19 cellular contexts compared by ENCODE assay signal in genomic region chr1:23645338-23645737, GRCh38.
DNase-seq lines count a peak whose midpoint lies in the region; ATAC-seq, FAIRE-seq and TF ChIP-seq lines count a peak whose summit lies in the region.
"Had no signal": no experiment of that assay in that cellular context is flagged by ENCODE, and none has a peak within 500 bp of the region (broad histone marks: within the 10 kb centered on the region; RNA-seq: fewer than 3 reads in every experiment).

No MANE protein-coding gene starts in this region.

- ATAC-seq in HG02852 (IDR thresholded peaks at IDR 0.05; ENCODE audit: unreplicated experiment) = no peak

- no peaks in the 10 kb centered on the region for H3K27me3 ChIP-seq in WERI-Rb-1 (ENCODE audit: insufficient read depth, low read depth, severe bottlenecking)
- H3K27me3 ChIP-seq in subcutaneous abdominal adipose tissue (ENCODE audit: control insufficient read depth in 5 of 5, insufficient read depth in 4 of 5, low read length in 5 of 5) = peaks cover 0 to under 1% (median 0%) of the 10 kb centered on the region in 5 donors

- POLR2A ChIA-PET in HEK293 (lab: Yijun Ruan, JAX) = interaction anchor here (0.6 kb wide), 1 partner anchor 114 kb away, joined by 3 read pairs; no protein-coding TSS in a partner anchor

- no peak for FAIRE-seq in D721Med (lab: Jason Lieb, UNC)
- FAIRE-seq: H1 had no signal

- H3K27ac ChIP-seq in HEK293 (ENCODE audit: extremely low read depth, low read depth, low read length) = no peak overlapping the region
- peak overlapping the region; percentile 66; the same call in 1 of the 2 replicates for H3K27ac ChIP-seq in WERI-Rb-1
- peak overlapping the region; percentile 41 for H3K27ac ChIP-seq in subcutaneous abdominal adipose tissue (ENCODE audit: low read depth, low read length)
- H3K27ac ChIP-seq: 22Rv1 had no signal

- H3K9me3 ChIP-seq in HEK293 (ENCODE audit: control insufficient read depth, insufficient read depth, low read depth, low read length) (no peaks in the 10 kb centered on the region), WERI-Rb-1 (ENCODE audit: severe bottlenecking) (no peaks in the 10 kb centered on the region), subcutaneous abdominal adipose tissue (ENCODE audit: control insufficient read depth in 5 of 5, low read length in 5 of 5) (no peaks in the 10 kb centered on the region)
- H3K9me3 ChIP-seq: HAP-1 had no signal

- TF ChIP-seq CTCF in HEK293 (tag by site-specific recombination; IDR thresholded peaks at IDR 0.05) = no peak
- TF ChIP-seq CTCF in WERI-Rb-1 (IDR thresholded peaks at IDR 0.05; ENCODE audit: low read depth, low read length) = no peak
- no peak for TF ChIP-seq CTCF in D721Med (IDR thresholded peaks at IDR 0.05; ENCODE audit: insufficient read depth, missing control alignments)

- DNase-seq in SIG-M5 treated with dmso at 0.1 percent for 504 hours (lab: John Stamatoyannopoulos, UW; ENCODE audit: unreplicated experiment) (peak; percentile 2), SIG-M5 (lab: John Stamatoyannopoulos, UW) (no peak), WERI-Rb-1 (no peak), D721Med (ENCODE audit: insufficient read length, low spot score) (no peak), nucleus accumbens (lab: John Stamatoyannopoulos, UW) (no peak)
- DNase-seq: AML-193; C1 segment of cervical spinal cord; Calu3; CD4-positive, alpha-beta T cell; DMS79 treated with DMSO at 0.1 percent for 48 hours; EL; GF-D8; HFFc6 had no signal

- H3K9ac ChIP-seq in subcutaneous abdominal adipose tissue (ENCODE audit: low read length in 5 of 5) = no peak overlapping the region

- H3K36me3 ChIP-seq in HEK293 (ENCODE audit: control insufficient read depth in 2 of 2, insufficient read depth in 1 of 2, low read length in 2 of 2) (no peaks in the 10 kb centered on the region), WERI-Rb-1 (no peaks in the 10 kb centered on the region), subcutaneous abdominal adipose tissue (ENCODE audit: control insufficient read depth in 5 of 5, insufficient read depth in 5 of 5, low read length in 5 of 5) (no peaks in the 10 kb centered on the region)
- H3K36me3 ChIP-seq: HAP-1 had no signal

- CTCF ChIA-PET in HEK293 (lab: Yijun Ruan, JAX) = interaction anchor here (1.0 to 6.5 kb wide), 4 partner anchors 8 to 18 kb away, joined by 3 to 49 read pairs (median 30); no protein-coding TSS in a partner anchor

- H3K4me1 ChIP-seq in HEK293 (ENCODE audit: control insufficient read depth, insufficient read depth, low read length) (peaks cover 14% of the 10 kb centered on the region), subcutaneous abdominal adipose tissue (ENCODE audit: control insufficient read depth in 5 of 5, insufficient read depth in 5 of 5, low read length in 5 of 5) (peaks cover 5 to 22% (median 20%) of the 10 kb centered on the region in 5 donors)
- H3K4me1 ChIP-seq: HAP-1 had no signal

- H3K4me3 ChIP-seq in HEK293 (ENCODE audit: low read depth, low read length) = no peak overlapping the region
- H3K4me3 ChIP-seq in WERI-Rb-1 (ENCODE audit: low read depth, low read length) = no peak overlapping the region
- no peak overlapping the region for H3K4me3 ChIP-seq in subcutaneous abdominal adipose tissue (ENCODE audit: low read depth in 1 of 5, low read length in 5 of 5)
- H3K4me3 ChIP-seq: HAP-1 had no signal

TF ChIP-seq in HEK293, 187 proteins besides CTCF, POLR2A, EP300 and RAD21:
- TF ChIP-seq GLIS1 (tag by site-specific recombination; IDR thresholded peaks at IDR 0.05) (peak; percentile 61), ZNF610 (tag by site-specific recombination; IDR thresholded peaks at IDR 0.05; ENCODE audit: borderline replicate concordance) (no peak)
